8 cellular contexts compared by ENCODE assay signal in genomic region chr6:165663283-165663735, GRCh38. TPM values are rescaled to one million over a fixed set of nuclear protein-coding genes. Genes with fewer than 3 reads are reported as not detected.
DNase-seq lines count a peak whose midpoint lies in the region; ATAC-seq, FAIRE-seq and TF ChIP-seq lines count a peak whose summit lies in the region.

No MANE protein-coding gene starts in this region.

- H3K9ac ChIP-seq in HepG2 (ENCODE audit: insufficient read depth, low read depth, low read length), result no peak overlapping the region

- TF ChIP-seq CTCF in dorsolateral prefrontal cortex (IDR thresholded peaks at IDR 0.05 in 54 of 56, conservative IDR thresholded peaks at IDR 0.05 in 2 of 56; ENCODE audit: low read depth in 1 of 56, partially characterized antibody in 56 of 56) (peak in 1 of 56 donors; percentile 10), HepG2 (CRISPR knock-in tag; IDR thresholded peaks at IDR 0.05) (no peak), tibial artery (IDR thresholded peaks at IDR 0.05) (no peak)

- H3K79me2 ChIP-seq in HepG2 (ENCODE audit: insufficient read depth, low read length), result no peaks in the 10 kb centered on the region

- H3K4me2 ChIP-seq in HepG2 (ENCODE audit: low read depth, low read length), result no peak overlapping the region

- H3K4me1 ChIP-seq in HepG2 (ENCODE audit: insufficient read depth, low read length) (no peaks in the 10 kb centered on the region), tibial artery (peaks cover 4 to 40% (median 34%) of the 10 kb centered on the region in 4 donors)

- H3K27me3 Mint-ChIP-seq in activated CD4-positive, alpha-beta T cell treated with anti-CD3 and anti-CD28 coated beads, Interleukin-2, amount 10 ng/mL, durations not matched to agents 7 days and 5 days, result peaks cover 53% of the 10 kb centered on the region

- TF ChIP-seq EP300 in HepG2 (IDR thresholded peaks at IDR 0.05; ENCODE audit: low read depth in 2 of 2, low read length in 2 of 2), result no peak
- TF ChIP-seq EP300 in HepG2 (CRISPR knock-in tag; IDR thresholded peaks at IDR 0.05; ENCODE audit: borderline replicate concordance), result no peak

- no peak for TF ChIP-seq RAD21 in HepG2 (CRISPR knock-in tag; IDR thresholded peaks at IDR 0.05)

- POLR2A ChIA-PET in activated CD4-positive, alpha-beta T cell treated with anti-CD3 and anti-CD28 coated beads, Interleukin-2, amount 10 ng/mL, durations not matched to agents 7 days and 5 days (lab: Charles Lee), result no interaction called here
- POLR2A ChIA-PET in HepG2 (lab: Yijun Ruan, JAX), result no interaction called here

- H3K36me3 ChIP-seq in HepG2 (replicated peaks in 1 of 2; ENCODE audit: control insufficient read depth in 1 of 2, insufficient read depth in 2 of 2, low read length in 2 of 2) (no peaks in the 10 kb centered on the region), tibial artery (no peaks in the 10 kb centered on the region)

- H3K27me3 ChIP-seq in dorsolateral prefrontal cortex, result peaks cover 0 to 75% (median 31%) of the 10 kb centered on the region in 45 donors
- H3K27me3 ChIP-seq in HepG2 (ENCODE audit: control insufficient read depth in 1 of 2, insufficient read depth in 2 of 2, low read length in 2 of 2), result peaks cover 14 to 48% of the 10 kb centered on the region in 2 experiments; a peak in 4 of 5 replicates
- peaks cover 0 to 69% of the 10 kb centered on the region in 2 donors for H3K27me3 ChIP-seq in tibial artery

- no peaks in the 10 kb centered on the region for H3K9me3 ChIP-seq in HepG2 (ENCODE audit: low read length)
- no peaks in the 10 kb centered on the region for H3K9me3 ChIP-seq in tibial artery

- no peaks in the 10 kb centered on the region for H3K9me3 Mint-ChIP-seq in activated CD4-positive, alpha-beta T cell treated with anti-CD3 and anti-CD28 coated beads, Interleukin-2, amount 10 ng/mL, durations not matched to agents 7 days and 5 days

- CTCF ChIA-PET in activated CD4-positive, alpha-beta T cell treated with anti-CD3 and anti-CD28 coated beads, Interleukin-2, amount 10 ng/mL, durations not matched to agents 7 days and 5 days (lab: Charles Lee), result no interaction called here
- CTCF ChIA-PET in HepG2 (lab: Yijun Ruan, JAX; ENCODE audit: low intra/inter-chr PET ratio, low total read pairs), result no interaction called here

- no peak overlapping the region for H2AFZ ChIP-seq in HepG2 (ENCODE audit: low read length)

- no peaks in the 10 kb centered on the region for H3K36me3 Mint-ChIP-seq in activated CD4-positive, alpha-beta T cell treated with anti-CD3 and anti-CD28 coated beads, Interleukin-2, amount 10 ng/mL, durations not matched to agents 7 days and 5 days (ENCODE audit: low read depth)

- TF ChIP-seq POLR2A in HepG2 (IDR thresholded peaks at IDR 0.05; ENCODE audit: insufficient read depth in 1 of 2, low read depth in 2 of 2, low read length in 2 of 2), result no peak

- H4K20me1 ChIP-seq in HepG2 (ENCODE audit: insufficient read depth, low read length), result no peaks in the 10 kb centered on the region

- no TSS peak for BruUV-seq in HepG2 (replicated peaks; lab: Mats Ljungman, UMichigan)

- ATAC-seq in HepG2 (peak; percentile 18), HG03175 (IDR thresholded peaks at IDR 0.05; ENCODE audit: unreplicated experiment) (no peak)

- no peak overlapping the region for H3K4me3 Mint-ChIP-seq in activated CD4-positive, alpha-beta T cell treated with anti-CD3 and anti-CD28 coated beads, Interleukin-2, amount 10 ng/mL, durations not matched to agents 7 days and 5 days

- peak overlapping the region; percentile 60 for H3K27ac Mint-ChIP-seq in activated CD4-positive, alpha-beta T cell treated with anti-CD3 and anti-CD28 coated beads, Interleukin-2, amount 10 ng/mL, durations not matched to agents 7 days and 5 days

- DNase-seq in activated CD4-positive, alpha-beta T cell treated with anti-CD3 and anti-CD28 coated beads, Interleukin-2, amount 10 ng/mL, durations not matched to agents 7 days and 5 days, result no peak
- no peak for DNase-seq in activated CD4-positive, alpha-beta T cell treated with anti-CD3 and anti-CD28 coated beads for 1 hour
- peak in 2 of 10 donors; percentile 23 to 50 for DNase-seq in dorsolateral prefrontal cortex
- DNase-seq in HepG2 (ENCODE audit: low spot score), result no peak
- DNase-seq in tibial artery, result no peak
- DNase-seq in effector CD4-positive, alpha-beta T cell, result no peak
- DNase-seq in activated gamma-delta T cell (lab: John Stamatoyannopoulos, UW), result no peak

- no peak for FAIRE-seq in HepG2 (lab: Jason Lieb, UNC)

- H3K27ac ChIP-seq in dorsolateral prefrontal cortex, result peak overlapping the region in 29 of 59 donors; percentile 21 to 87 (median 65)
- H3K27ac ChIP-seq in HepG2 (ENCODE audit: extremely low read length, insufficient read depth, low read length), result no peak overlapping the region
- peak overlapping the region; percentile 10 to 56 for H3K27ac ChIP-seq in tibial artery

- peak overlapping the region; percentile 39 to 78 (median 62) for H3K4me3 ChIP-seq in dorsolateral prefrontal cortex
- no peak overlapping the region for H3K4me3 ChIP-seq in HepG2 (replicated peaks in 1 of 3; ENCODE audit: insufficient read depth in 1 of 3, low read depth in 2 of 3, low read length in 3 of 3)
- H3K4me3 ChIP-seq in tibial artery, result peak overlapping the region; percentile 59 to 60

- 10% methylated on average over 14 of the region's 36 CpGs for WGBS in HepG2 (ENCODE audit: low lambda C conversion rate)

- in situ Hi-C loops in HepG2 (cut with HindIII; ENCODE audit: extremely low pct_ligation_motif_present, low pct_unique_long_range_greater_than_20kb), result no loop called here

- intact Hi-C loops in dorsolateral prefrontal cortex (cut with DNase I) (loop anchor here in 1 of 2 donors (5.0 kb wide), 1 partner anchor 91 kb away; no protein-coding TSS in a partner anchor), HepG2 (cut with micrococcal nuclease; ENCODE audit: unreplicated experiment) (no loop called here), tibial artery (cut with DNase I; ENCODE audit: low total_unique reads) (loop anchor here (10.0 kb wide), 1 partner anchor 351 kb away; no protein-coding TSS in a partner anchor)

- H3K4me1 Mint-ChIP-seq in activated CD4-positive, alpha-beta T cell treated with anti-CD3 and anti-CD28 coated beads, Interleukin-2, amount 10 ng/mL, durations not matched to agents 7 days and 5 days, result peaks cover 7% of the 10 kb centered on the region

TF ChIP-seq in HepG2, 621 proteins besides CTCF, POLR2A, EP300 and RAD21 (continues in another document):
- no peak for TF ChIP-seq ZNF615 (CRISPR knock-in tag; IDR thresholded peaks at IDR 0.05; ENCODE audit: borderline replicate concordance)
- TF ChIP-seq ZNF224 (CRISPR knock-in tag; IDR thresholded peaks at IDR 0.05), result no peak
- no peak for TF ChIP-seq MNT (IDR thresholded peaks at IDR 0.05)
- no peak for TF ChIP-seq TFDP2 (CRISPR knock-in tag; IDR thresholded peaks at IDR 0.05)

RNA-seq across cellular contexts. Expression of gene PDE10A, which starts 0.3 kb away (rescaled TPM):
- total RNA-seq in activated CD4-positive, alpha-beta T cell treated with anti-CD3 and anti-CD28 coated beads, Interleukin-2, amount 10 ng/mL, durations not matched to agents 7 days and 5 days, result not detected
- total RNA-seq in dorsolateral prefrontal cortex (10 to 100 TPM; 16.1 to 90.5 (median 38.5) TPM), HepG2 (2016; rRNA removed; fragmentation: Illumina TruSeq; extraction: Trizol) (not detected in 2 replicates)
- total RNA-seq in HepG2 (2016; cell fraction: cytosol; rRNA removed; fragmentation: Illumina TruSeq; extraction: Trizol; ENCODE audit: low read depth), result not detected in 2 replicates
- total RNA-seq in HepG2 (2016; cell fraction: insoluble cytoplasmic fraction; rRNA removed; fragmentation: Illumina TruSeq; extraction: Trizol), result not detected in 2 replicates
- not detected in 2 replicates for total RNA-seq in HepG2 (2016; cell fraction: membrane; rRNA removed; fragmentation: Illumina TruSeq; extraction: Trizol)
- total RNA-seq in HepG2 (2016; cell fraction: nucleus; rRNA removed; fragmentation: Illumina TruSeq; extraction: Trizol), result not detected in 2 replicates
- polyA plus RNA-seq in HepG2 (2011; rRNA removed), result 0.07 TPM in 1 of 2 replicates, not detected in the other
- polyA plus RNA-seq in HepG2 (2011; cell fraction: cytosol; rRNA removed), result not detected in 2 replicates
- not detected in 2 replicates for polyA plus RNA-seq in HepG2 (2011; cell fraction: nucleus; rRNA removed)
- not detected in 2 replicates for polyA plus RNA-seq in HepG2 (2012)
- polyA plus RNA-seq in HepG2 (2016; cell fraction: cytosol; fragmentation: Illumina TruSeq; extraction: Trizol; ENCODE audit: low read depth), result not detected in 2 replicates
- polyA plus RNA-seq in HepG2 (2016; cell fraction: insoluble cytoplasmic fraction; fragmentation: Illumina TruSeq; extraction: Trizol; ENCODE audit: low read depth), result not detected in 2 replicates
- polyA plus RNA-seq in HepG2 (2016; cell fraction: membrane; fragmentation: Illumina TruSeq; extraction: Trizol; ENCODE audit: low read depth), result not detected in 2 replicates
- polyA plus RNA-seq in HepG2 (2016; cell fraction: nucleus; fragmentation: Illumina TruSeq; extraction: Trizol; ENCODE audit: insufficient read depth, low read depth), result not detected in 2 replicates
- 533 TPM in 1 of 2 replicates, not detected in the other for polyA minus RNA-seq in HepG2 (2011; rRNA and poly(A)+ RNA removed; ENCODE audit: low replicate concordance)
- 1.3 and 1.9 TPM in 2 replicates for polyA minus RNA-seq in HepG2 (2011; cell fraction: cytosol; rRNA and poly(A)+ RNA removed)
- 0.37 and 1.8 TPM in 2 replicates for polyA minus RNA-seq in HepG2 (2011; cell fraction: nucleus; rRNA and poly(A)+ RNA removed)

Comparison
In these comparisons a context has a peak if more than half of its experiments do, and no peak if none do; other contexts are left out.
1. H3K4me3 ChIP-seq: peak in dorsolateral prefrontal cortex (59 of 59) and tibial artery (2 of 2); none in HepG2 (0 of 3).
2. RNA of gene PDE10A, which starts 0.3 kb away (total RNA-seq): 16.1 to 90.5 TPM in dorsolateral prefrontal cortex; not detected in activated CD4-positive, alpha-beta T cell treated with anti-CD3 and anti-CD28 coated beads, Interleukin-2, amount 10 ng/mL, durations not matched to agents 7 days and 5 days and not detected in HepG2; every median in the first group is over 10 times any median in the second.